Comparison of ENCODE assay signal across 27 cellular contexts in genomic region chr3:172296975-172297332, GRCh38.
"Had no signal": no experiment of that assay in that cellular context is flagged by ENCODE, and none has a peak within 500 bp of the region (broad histone marks: within the 10 kb centered on the region; RNA-seq: fewer than 3 reads in every experiment).

No MANE protein-coding gene starts in this region.

- H3K27me3 ChIP-seq: MG63, SJCRH30 had no signal

- H3K4me2 ChIP-seq: SK-N-SH had no signal

- H3K36me3 Mint-ChIP-seq: activated naive CD4-positive, alpha-beta T cell treated with anti-CD3 and anti-CD28 coated beads, Interleukin-2, amount 10 ng/mL, durations not matched to agents 7 days and 5 days had no signal

- H3K4me1 ChIP-seq: SJCRH30 had no signal

- DNase-seq: activated CD4-positive, alpha-beta T cell treated with anti-CD3 and anti-CD28 coated beads for 36 hours; activated CD4-positive, alpha-beta T cell treated with anti-CD3 and anti-CD28 coated beads, Interleukin-2, amount 50 U/mL, for 1 hour; activated CD8-positive, alpha-beta memory T cell treated with anti-CD3 and anti-CD28 coated beads, Interleukin-2, amount 50 U/mL, for 4 hours; activated CD8-positive, alpha-beta T cell treated with anti-CD3 and anti-CD28 coated beads for 36 hours; activated gamma-delta T cell treated with Interleukin-2 at 50 U/mL for 16 hours; activated naive CD4-positive, alpha-beta T cell treated with anti-CD3 and anti-CD28 coated beads, Interleukin-2, amount 10 ng/mL, durations not matched to agents 7 days and 5 days; activated naive CD8-positive, alpha-beta T cell treated with anti-CD3 and anti-CD28 coated beads for 36 hours; activated T-cell treated with anti-CD3 and anti-CD28 coated beads, Interleukin-2, amount 50 U/mL, for 72 hours; caudate nucleus; MG63; MV-4-11; NCI-H1092 treated with DMSO at 0.1 percent for 48 hours; NCI-H1417 treated with DMSO at 0.1 percent for 48 hours; NCI-H1694; NCI-H2029; NCI-H345; NCI-H510A treated with DMSO at 0.1 percent for 48 hours; NCI-H69; NK-92 treated with Interleukin-12 subunit alpha and Interleukin-12 subunit beta, amount 100 ng/mL, for 24 hours; OCI-M1; RPMI8226; SJCRH30; SK-N-SH; T-helper 1 cell; WERI-Rb-1 had no signal

- H3K9me3 Mint-ChIP-seq: activated CD8-positive, alpha-beta T cell treated with anti-CD3 and anti-CD28 coated beads for 36 hours; activated naive CD4-positive, alpha-beta T cell treated with anti-CD3 and anti-CD28 coated beads, Interleukin-2, amount 10 ng/mL, durations not matched to agents 7 days and 5 days; activated naive CD8-positive, alpha-beta T cell treated with anti-CD3 and anti-CD28 coated beads for 36 hours; activated T-helper 2 cell treated with anti-CD3 and anti-CD28 coated beads, Interferon-gamma antibody, Interleukin-2, Interleukin-4, amounts not matched to agents 10 μg/mL and 5 μg/mL and 100 μg/mL, durations not matched to agents 14 hours and 24 hours and 36 hours had no signal

- H3K4me3 ChIP-seq: MG63, SJCRH30 had no signal

- H3K27ac Mint-ChIP-seq: activated CD4-positive, alpha-beta T cell treated with anti-CD3 and anti-CD28 coated beads for 36 hours; activated CD8-positive, alpha-beta T cell treated with anti-CD3 and anti-CD28 coated beads for 36 hours; activated naive CD4-positive, alpha-beta T cell treated with anti-CD3 and anti-CD28 coated beads, Interleukin-2, amount 10 ng/mL, durations not matched to agents 7 days and 5 days; activated naive CD8-positive, alpha-beta T cell treated with anti-CD3 and anti-CD28 coated beads for 36 hours; activated T-cell treated with anti-CD3 and anti-CD28 coated beads, Interleukin-2, amount 50 U/mL, for 72 hours; activated T-helper 2 cell treated with anti-CD3 and anti-CD28 coated beads, Interferon-gamma antibody, Interleukin-2, Interleukin-4, amounts not matched to agents 10 μg/mL and 5 μg/mL and 100 μg/mL, durations not matched to agents 14 hours and 24 hours and 36 hours had no signal

- H3K27me3 Mint-ChIP-seq: activated CD4-positive, alpha-beta T cell treated with anti-CD3 and anti-CD28 coated beads for 36 hours; activated CD8-positive, alpha-beta T cell treated with anti-CD3 and anti-CD28 coated beads for 36 hours; activated naive CD4-positive, alpha-beta T cell treated with anti-CD3 and anti-CD28 coated beads, Interleukin-2, amount 10 ng/mL, durations not matched to agents 7 days and 5 days; activated naive CD8-positive, alpha-beta T cell treated with anti-CD3 and anti-CD28 coated beads for 36 hours had no signal

- H3K4me1 Mint-ChIP-seq: activated CD4-positive, alpha-beta T cell treated with anti-CD3 and anti-CD28 coated beads for 36 hours; activated naive CD4-positive, alpha-beta T cell treated with anti-CD3 and anti-CD28 coated beads, Interleukin-2, amount 10 ng/mL, durations not matched to agents 7 days and 5 days; activated naive CD8-positive, alpha-beta T cell treated with anti-CD3 and anti-CD28 coated beads for 36 hours had no signal

- H3K27ac ChIP-seq: SJCRH30, WERI-Rb-1 had no signal

- H3K9me3 ChIP-seq: MG63, SJCRH30, SK-N-SH had no signal

- ATAC-seq: activated CD4-positive, alpha-beta T cell treated with anti-CD3 and anti-CD28 coated beads for 36 hours; activated CD8-positive, alpha-beta T cell treated with anti-CD3 and anti-CD28 coated beads for 36 hours; activated T-cell treated with anti-CD3 and anti-CD28 coated beads, Interleukin-2, amount 50 U/mL, for 72 hours; Right ventricle myocardium inferior had no signal

- H3K4me3 Mint-ChIP-seq: activated CD4-positive, alpha-beta T cell treated with anti-CD3 and anti-CD28 coated beads for 36 hours; activated CD8-positive, alpha-beta T cell treated with anti-CD3 and anti-CD28 coated beads for 36 hours; activated naive CD4-positive, alpha-beta T cell treated with anti-CD3 and anti-CD28 coated beads, Interleukin-2, amount 10 ng/mL, durations not matched to agents 7 days and 5 days; activated naive CD8-positive, alpha-beta T cell treated with anti-CD3 and anti-CD28 coated beads for 36 hours; activated T-cell treated with anti-CD3 and anti-CD28 coated beads, Interleukin-2, amount 50 U/mL, for 72 hours had no signal

- H3K9ac ChIP-seq: SK-N-SH had no signal
